In genomic region chr6:33442283-33442682, GRCh38 we compare ENCODE assay signal across 23 cellular contexts. TPM values are rescaled to one million over a fixed set of nuclear protein-coding genes. Genes with fewer than 3 reads are reported as not detected.
A peak's percentile ranks its signal among the peaks of the same experiment; 100 is the strongest.
DNase-seq lines count a peak whose midpoint lies in the region; ATAC-seq and TF ChIP-seq lines count a peak whose summit lies in the region.
"Had no signal": no experiment of that assay in that cellular context is flagged by ENCODE, and none has a peak within 500 bp of the region (broad histone marks: within the 10 kb centered on the region; RNA-seq: fewer than 3 reads in every experiment).

No MANE protein-coding gene starts in this region.

- no peaks in the 10 kb centered on the region for H3K4me1 ChIP-seq in naive thymus-derived CD4-positive, alpha-beta T cell (ENCODE audit: control insufficient read depth in 2 of 2, insufficient read depth in 2 of 2, low read length in 2 of 2)
- H3K4me1 ChIP-seq in right atrium auricular region = no peaks in the 10 kb centered on the region
- H3K4me1 ChIP-seq: A549, BE2C, SJSA1 had no signal

- H3K27ac Mint-ChIP-seq in activated naive CD4-positive, alpha-beta T cell treated with anti-CD3 and anti-CD28 coated beads, Interleukin-2, amount 50 U/mL, for 72 hours = peak overlapping the region; percentile 69 to 80
- H3K27ac Mint-ChIP-seq in activated T-helper 17 cell treated with anti-CD3 and anti-CD28 coated beads, Interleukin-2, amount 50 U/mL, for 72 hours = peak overlapping the region; percentile 36
- H3K27ac Mint-ChIP-seq in naive thymus-derived CD4-positive, alpha-beta T cell = peak overlapping the region in 5 of 9 donors; percentile 26 to 62 (median 52)
- H3K27ac Mint-ChIP-seq: CD4-positive, alpha-beta T cell; GM23338 had no signal

- DNase-seq in activated naive CD4-positive, alpha-beta T cell treated with anti-CD3 and anti-CD28 coated beads, Interleukin-2, amount 50 U/mL, for 72 hours (ENCODE audit: low spot score in 2 of 2) = no peak
- DNase-seq in activated naive CD4-positive, alpha-beta T cell treated with anti-CD3 and anti-CD28 coated beads, Interleukin-2, amount 50 U/mL, for 16 hours = no peak
- no peak for DNase-seq in naive thymus-derived CD4-positive, alpha-beta T cell
- DNase-seq in OCI-M2 (lab: John Stamatoyannopoulos, UW; ENCODE audit: unreplicated experiment) (no peak), NCI-H2107 treated with DMSO at 0.1 percent for 48 hours (lab: John Stamatoyannopoulos, UW; ENCODE audit: unreplicated experiment) (no peak), right atrium auricular region (ENCODE audit: low spot score) (no peak)
- DNase-seq: BE2C; CD4-positive, alpha-beta T cell; COR-L47; DMS79; HCEC 1CT; IMR-90; MV-4-11; NCI-H1105 treated with DMSO at 0.1 percent for 48 hours; NCI-H1694 treated with DMSO at 0.1 percent for 48 hours; NCI-H2081 treated with DMSO at 0.1 percent for 48 hours; NCI-H446; NCI-H526 had no signal

- H3K4me3 Mint-ChIP-seq in activated T-helper 17 cell treated with anti-CD3 and anti-CD28 coated beads, Interleukin-2, amount 50 U/mL, for 72 hours = no peak overlapping the region
- H3K4me3 Mint-ChIP-seq in naive thymus-derived CD4-positive, alpha-beta T cell = no peak overlapping the region
- H3K4me3 Mint-ChIP-seq: CD4-positive, alpha-beta T cell; GM23338 had no signal

- H3K27ac ChIP-seq in naive thymus-derived CD4-positive, alpha-beta T cell (ENCODE audit: low read depth, low read length) = no peak overlapping the region
- H3K27ac ChIP-seq in right atrium auricular region = no peak overlapping the region
- H3K27ac ChIP-seq: A549, SJSA1 had no signal

- no peaks in the 10 kb centered on the region for H3K9me3 ChIP-seq in naive thymus-derived CD4-positive, alpha-beta T cell (ENCODE audit: control insufficient read depth in 2 of 3, low read length in 3 of 3)
- no peaks in the 10 kb centered on the region for H3K9me3 ChIP-seq in right atrium auricular region
- H3K9me3 ChIP-seq: A549, BE2C, SJSA1 had no signal

- H3K4me3 ChIP-seq in naive thymus-derived CD4-positive, alpha-beta T cell (ENCODE audit: low read length) = no peak overlapping the region
- no peak overlapping the region for H3K4me3 ChIP-seq in right atrium auricular region
- H3K4me3 ChIP-seq: A549, GM23338, SJSA1 had no signal

- peaks cover 0 to 88% (median 16%) of the 10 kb centered on the region in 3 experiments for H3K36me3 ChIP-seq in naive thymus-derived CD4-positive, alpha-beta T cell (ENCODE audit: control insufficient read depth in 2 of 3, insufficient read depth in 3 of 3, low read length in 3 of 3)
- H3K36me3 ChIP-seq in right atrium auricular region = peaks cover 40% of the 10 kb centered on the region

- no peaks in the 10 kb centered on the region for H3K27me3 ChIP-seq in naive thymus-derived CD4-positive, alpha-beta T cell (ENCODE audit: control insufficient read depth in 2 of 2, insufficient read depth in 2 of 2, low read length in 2 of 2)
- no peaks in the 10 kb centered on the region for H3K27me3 ChIP-seq in right atrium auricular region
- H3K27me3 ChIP-seq: BE2C, SJSA1 had no signal

- H3K9me3 Mint-ChIP-seq in activated naive CD4-positive, alpha-beta T cell treated with anti-CD3 and anti-CD28 coated beads, Interleukin-2, amount 50 U/mL, for 72 hours = no peaks in the 10 kb centered on the region
- no peaks in the 10 kb centered on the region for H3K9me3 Mint-ChIP-seq in activated T-helper 17 cell treated with anti-CD3 and anti-CD28 coated beads, Interleukin-2, amount 50 U/mL, for 72 hours
- no peaks in the 10 kb centered on the region for H3K9me3 Mint-ChIP-seq in naive thymus-derived CD4-positive, alpha-beta T cell
- H3K9me3 Mint-ChIP-seq: CD4-positive, alpha-beta T cell; GM23338 had no signal

- peaks cover 0 to 8% of the 10 kb centered on the region in 2 donors for H3K36me3 Mint-ChIP-seq in activated naive CD4-positive, alpha-beta T cell treated with anti-CD3 and anti-CD28 coated beads, Interleukin-2, amount 50 U/mL, for 72 hours
- H3K36me3 Mint-ChIP-seq in activated T-helper 17 cell treated with anti-CD3 and anti-CD28 coated beads, Interleukin-2, amount 50 U/mL, for 72 hours (ENCODE audit: low read depth) = peaks cover 92% of the 10 kb centered on the region
- peaks cover 0 to 36% (median 19%) of the 10 kb centered on the region in 5 donors for H3K36me3 Mint-ChIP-seq in naive thymus-derived CD4-positive, alpha-beta T cell

- intact Hi-C loops in naive thymus-derived CD4-positive, alpha-beta T cell (cut with micrococcal nuclease) = no loop called here

- no peak for TF ChIP-seq CTCF in right atrium auricular region (IDR thresholded peaks at IDR 0.05)

- CTCF ChIA-PET in naive thymus-derived CD4-positive, alpha-beta T cell (lab: Charles Lee) = no interaction called here

- no peak for ATAC-seq in activated naive CD4-positive, alpha-beta T cell treated with anti-CD3 and anti-CD28 coated beads, Interleukin-2, amount 50 U/mL, for 72 hours
- no peak for ATAC-seq in activated T-helper 17 cell treated with anti-CD3 and anti-CD28 coated beads, Interleukin-2, amount 50 U/mL, for 72 hours (replicated peaks)
- no peak for ATAC-seq in naive thymus-derived CD4-positive, alpha-beta T cell
- ATAC-seq: A549, GM23338, Right ventricle myocardium inferior had no signal

- POLR2A ChIA-PET in naive thymus-derived CD4-positive, alpha-beta T cell (lab: Charles Lee) = interaction anchor here (1.2 to 2.4 kb wide), 2 partner anchors 11 to 24 kb away, joined by 4 to 13 read pairs; partner anchors contain the start of gene CUTA

- H3K4me1 Mint-ChIP-seq in activated T-helper 17 cell treated with anti-CD3 and anti-CD28 coated beads, Interleukin-2, amount 50 U/mL, for 72 hours = peaks cover 5% of the 10 kb centered on the region
- H3K4me1 Mint-ChIP-seq in naive thymus-derived CD4-positive, alpha-beta T cell = peaks cover 0 to 20% (median 10%) of the 10 kb centered on the region in 7 donors

- H3K27me3 Mint-ChIP-seq in activated T-helper 17 cell treated with anti-CD3 and anti-CD28 coated beads, Interleukin-2, amount 50 U/mL, for 72 hours = no peaks in the 10 kb centered on the region
- H3K27me3 Mint-ChIP-seq in naive thymus-derived CD4-positive, alpha-beta T cell = no peaks in the 10 kb centered on the region
- H3K27me3 Mint-ChIP-seq: CD4-positive, alpha-beta T cell had no signal

RNA-seq across cellular contexts. Expression of gene ZBTB9, which starts 12.1 kb away (rescaled TPM):
- 10 to 100 TPM in 1 of 2 donors, 1 to 10 TPM in 1; 9.4 to 12.5 TPM for total RNA-seq in activated naive CD4-positive, alpha-beta T cell treated with anti-CD3 and anti-CD28 coated beads, Interleukin-2, amount 50 U/mL, for 72 hours
- total RNA-seq in activated T-helper 17 cell treated with anti-CD3 and anti-CD28 coated beads, Interleukin-2, amount 50 U/mL, for 72 hours = 10 to 100 TPM; 11.6 to 12.5 TPM
- 10 to 100 TPM in 1 of 5 experiments, 1 to 10 TPM in 4; 3.3 to 14.0 (median 9.8) TPM for total RNA-seq in naive thymus-derived CD4-positive, alpha-beta T cell
- 10 to 100 TPM in 1 of 2 donors, 1 to 10 TPM in 1; 6.9 to 15.2 TPM for polyA plus RNA-seq in naive thymus-derived CD4-positive, alpha-beta T cell
- total RNA-seq in right atrium auricular region = 1 to 10 TPM; 1.3 to 4.1 TPM

RNA-seq across cellular contexts. Expression of gene SYNGAP1, which starts 22.4 kb away (rescaled TPM):
- total RNA-seq in activated naive CD4-positive, alpha-beta T cell treated with anti-CD3 and anti-CD28 coated beads, Interleukin-2, amount 50 U/mL, for 72 hours = 10 to 100 TPM; 70.5 to 71.7 TPM
- 100 to 1,000 TPM in 1 of 2 donors, 10 to 100 TPM in 1; 43.2 to 156 TPM for total RNA-seq in activated T-helper 17 cell treated with anti-CD3 and anti-CD28 coated beads, Interleukin-2, amount 50 U/mL, for 72 hours
- total RNA-seq in naive thymus-derived CD4-positive, alpha-beta T cell = 10 to 100 TPM; 35.5 to 94.1 (median 57.9) TPM
- 1 to 10 TPM in 1 of 2 donors, under 1 TPM in 1; 0.48 to 2.3 TPM for polyA plus RNA-seq in naive thymus-derived CD4-positive, alpha-beta T cell
- total RNA-seq in right atrium auricular region = 10 to 100 TPM in 1 of 2 donors, 1 to 10 TPM in 1; 3.6 to 10.1 TPM

RNA-seq across cellular contexts. Expression of gene CUTA, which starts 24.4 kb away (rescaled TPM):
- 100 to 1,000 TPM; 186 to 334 TPM for total RNA-seq in activated naive CD4-positive, alpha-beta T cell treated with anti-CD3 and anti-CD28 coated beads, Interleukin-2, amount 50 U/mL, for 72 hours
- total RNA-seq in activated T-helper 17 cell treated with anti-CD3 and anti-CD28 coated beads, Interleukin-2, amount 50 U/mL, for 72 hours = 100 to 1,000 TPM; 163 to 248 TPM
- total RNA-seq in naive thymus-derived CD4-positive, alpha-beta T cell = 100 to 1,000 TPM; 148 to 235 (median 158) TPM
- 100 to 1,000 TPM; 389 to 466 TPM for polyA plus RNA-seq in naive thymus-derived CD4-positive, alpha-beta T cell
- total RNA-seq in right atrium auricular region = 100 to 1,000 TPM; 118 to 119 TPM

RNA-seq across cellular contexts. Expression of gene PHF1, which starts 31.5 kb away (rescaled TPM):
- 100 to 1,000 TPM in 1 of 2 donors, 10 to 100 TPM in 1; 27.5 to 156 TPM for total RNA-seq in activated naive CD4-positive, alpha-beta T cell treated with anti-CD3 and anti-CD28 coated beads, Interleukin-2, amount 50 U/mL, for 72 hours
- total RNA-seq in activated T-helper 17 cell treated with anti-CD3 and anti-CD28 coated beads, Interleukin-2, amount 50 U/mL, for 72 hours = 100 to 1,000 TPM in 1 of 2 donors, 10 to 100 TPM in 1; 27.2 to 133 TPM
- 100 to 1,000 TPM in 4 of 5 experiments, 10 to 100 TPM in 1; 37.8 to 356 (median 235) TPM for total RNA-seq in naive thymus-derived CD4-positive, alpha-beta T cell
- 10 to 100 TPM; 58.6 to 88.3 TPM for polyA plus RNA-seq in naive thymus-derived CD4-positive, alpha-beta T cell
- total RNA-seq in right atrium auricular region = 10 to 100 TPM; 51.8 to 69.8 TPM

RNA-seq across cellular contexts. Expression of gene KIFC1, which starts 50.7 kb away (rescaled TPM):
- 100 to 1,000 TPM; 103 to 170 TPM for total RNA-seq in activated naive CD4-positive, alpha-beta T cell treated with anti-CD3 and anti-CD28 coated beads, Interleukin-2, amount 50 U/mL, for 72 hours
- total RNA-seq in activated T-helper 17 cell treated with anti-CD3 and anti-CD28 coated beads, Interleukin-2, amount 50 U/mL, for 72 hours = 100 to 1,000 TPM; 101 to 108 TPM
- total RNA-seq in naive thymus-derived CD4-positive, alpha-beta T cell = 10 to 100 TPM in 1 of 5 experiments, 1 to 10 TPM in 3, under 1 TPM in 1; 0.65 to 87.9 (median 1.6) TPM
- under 1 TPM; 0.18 to 0.92 TPM for polyA plus RNA-seq in naive thymus-derived CD4-positive, alpha-beta T cell
- total RNA-seq in right atrium auricular region = 1 to 10 TPM in 1 of 2 donors, under 1 TPM in 1; 0.59 to 1.6 TPM
